ENCODE assay signal across 18 cellular contexts in genomic region chr11:110075087-110075821, GRCh38. TPM values are rescaled to one million over a fixed set of nuclear protein-coding genes. Genes with fewer than 3 reads are reported as not detected.
A peak's percentile ranks its signal among the peaks of the same experiment; 100 is the strongest.
DNase-seq lines count a peak whose midpoint lies in the region; ATAC-seq, FAIRE-seq and TF ChIP-seq lines count a peak whose summit lies in the region.
"Had no signal": no experiment of that assay in that cellular context is flagged by ENCODE, and none has a peak within 500 bp of the region (broad histone marks: within the 10 kb centered on the region; RNA-seq: fewer than 3 reads in every experiment).

No MANE protein-coding gene starts in this region.

- H3K27ac ChIP-seq in A673 (ENCODE audit: low read depth, low read length, poor library complexity, severe bottlenecking) (peak overlapping the region; percentile 82), C4-2B (peak overlapping the region; percentile 67; the same call in 1 of the 2 replicates), PC-9 (peak overlapping the region; percentile 54), keratinocyte (ENCODE audit: control insufficient read depth, insufficient read depth, low read length) (peak overlapping the region; percentile 87)
- H3K27ac ChIP-seq: brain microvascular endothelial cell, gastroesophageal sphincter had no signal

- H3K27me3 ChIP-seq in A673 (replicated peaks; ENCODE audit: insufficient read depth, low read depth, low read length, poor library complexity) (no peaks in the 10 kb centered on the region), PC-9 (ENCODE audit: insufficient read depth, low read depth) (no peaks in the 10 kb centered on the region), keratinocyte (ENCODE audit: control insufficient read depth, extremely low read depth, insufficient read depth, low read length) (no peaks in the 10 kb centered on the region)
- H3K27me3 ChIP-seq: brain microvascular endothelial cell, gastroesophageal sphincter had no signal

- H2AFZ ChIP-seq in PC-9, result no peak overlapping the region
- H2AFZ ChIP-seq in keratinocyte (ENCODE audit: control insufficient read depth, low read length), result peak overlapping the region; percentile 24

- POLR2A ChIA-PET in A673 (lab: Charles Lee; ENCODE audit: low non-redundant PET), result interaction anchor here (0.6 to 0.9 kb wide), 2 partner anchors 19 to 116 kb away, joined by 3 read pairs; no protein-coding TSS in a partner anchor
- POLR2A ChIA-PET in PC-9 (lab: Charles Lee; ENCODE audit: unreplicated experiment), result no interaction called here

- DNase-seq in A673 (ENCODE audit: low spot score) (peak; percentile 84), PC-9 (no peak), keratinocyte (ENCODE audit: low read depth, low spot score) (no peak), NK-92 (lab: John Stamatoyannopoulos, UW; ENCODE audit: unreplicated experiment) (no peak), DMS53 (lab: John Stamatoyannopoulos, UW) (no peak)
- DNase-seq: activated CD4-positive, alpha-beta memory T cell treated with anti-CD3 and anti-CD28 coated beads for 36 hours; activated T-cell treated with anti-CD3 and anti-CD28 coated beads, Interleukin-2, amount 50 U/mL, for 24 hours; brain microvascular endothelial cell; H7; Karpas-422; naive thymus-derived CD4-positive, alpha-beta T cell; NCI-H146 had no signal

- peaks cover 26% of the 10 kb centered on the region for H3F3A ChIP-seq in PC-9 (ENCODE audit: insufficient read depth, low read depth)

- H3K9me3 ChIP-seq in A673 (ENCODE audit: low read depth, low read length, poor library complexity, severe bottlenecking) (peaks cover 8% of the 10 kb centered on the region), PC-9 (ENCODE audit: insufficient read depth, low read depth) (peaks cover 8% of the 10 kb centered on the region), keratinocyte (ENCODE audit: control insufficient read depth, low read depth, low read length) (peaks cover 2% of the 10 kb centered on the region)

- H3K36me3 ChIP-seq in A673 (ENCODE audit: insufficient read depth, low read length, poor library complexity, severe bottlenecking) (no peaks in the 10 kb centered on the region), PC-9 (ENCODE audit: low read depth) (0 out of 2 replicates have a peak, but pooled peaks cover 4% of the 10 kb centered on the region), keratinocyte (ENCODE audit: control insufficient read depth in 2 of 2, extremely low read depth in 1 of 2, insufficient read depth in 2 of 2, low read length in 2 of 2) (no peaks in the 10 kb centered on the region)
- H3K36me3 ChIP-seq: brain microvascular endothelial cell, gastroesophageal sphincter had no signal

- ATAC-seq in GM18858 (IDR thresholded peaks at IDR 0.05; ENCODE audit: unreplicated experiment), result no peak
- ATAC-seq: activated naive CD4-positive, alpha-beta T cell treated with anti-CD3 and anti-CD28 coated beads, Interleukin-2, amount 50 U/mL, for 72 hours; gastroesophageal sphincter; naive thymus-derived CD4-positive, alpha-beta T cell had no signal

- H4K20me1 ChIP-seq in PC-9 (ENCODE audit: insufficient read depth), result no peaks in the 10 kb centered on the region
- H4K20me1 ChIP-seq in keratinocyte (ENCODE audit: control insufficient read depth, extremely low read depth, insufficient read depth, low read length), result no peaks in the 10 kb centered on the region

- H3K9me2 ChIP-seq in PC-9 (ENCODE audit: insufficient read depth), result no peaks in the 10 kb centered on the region

- H3K9ac ChIP-seq in keratinocyte (ENCODE audit: control insufficient read depth, extremely low read depth, insufficient read depth, low read length), result no peak overlapping the region

- CTCF ChIA-PET in A673 (lab: Charles Lee) (interaction anchor here (0.6 kb wide), 1 partner anchor 1157 kb away, joined by 3 read pairs; no protein-coding TSS in a partner anchor), PC-9 (lab: Charles Lee) (no interaction called here)

- dilution Hi-C loops in keratinocyte (cut with MboI; ENCODE audit: extremely low pct_ligation_motif_present, low sequenced_read_pairs), result no loop called here

- H3K9me1 ChIP-seq in keratinocyte (ENCODE audit: control insufficient read depth, extremely low read depth, insufficient read depth, low read length), result no peaks in the 10 kb centered on the region

- H3K4me3 ChIP-seq in A673 (ENCODE audit: low read depth, low read length, poor library complexity, severe bottlenecking), result peak overlapping the region; percentile 4
- H3K4me3 ChIP-seq in PC-9, result no peak overlapping the region
- H3K4me3 ChIP-seq in keratinocyte (ENCODE audit: control insufficient read depth in 2 of 3, extremely low read depth in 1 of 3, insufficient read depth in 2 of 3, low read depth in 1 of 3, low read length in 3 of 3), result no peak overlapping the region
- H3K4me3 ChIP-seq: gastroesophageal sphincter, lung had no signal

- BruUV-seq in A673 (replicated peaks; lab: Mats Ljungman, UMichigan) (no TSS peak), PC-9 (replicated peaks; lab: Mats Ljungman, UMichigan) (no TSS peak)

- TF ChIP-seq CTCF in A673 (conservative IDR thresholded peaks at IDR 0.05; ENCODE audit: low read depth, low read length), result no peak
- TF ChIP-seq CTCF in C4-2B (conservative IDR thresholded peaks at IDR 0.05), result no peak
- no peak for TF ChIP-seq CTCF in PC-9 (conservative IDR thresholded peaks at IDR 0.05)
- no peak for TF ChIP-seq CTCF in keratinocyte (optimal IDR thresholded peaks at IDR 0.05 in 1 of 3, IDR thresholded peaks at IDR 0.05 in 1 of 3, conservative IDR thresholded peaks at IDR 0.05 in 1 of 3; ENCODE audit: extremely low read depth in 1 of 3, insufficient read depth in 2 of 3, low read length in 3 of 3)

- H3K4me1 ChIP-seq in A673 (ENCODE audit: insufficient read depth, low read length, poor library complexity, severe bottlenecking), result peaks cover 46% of the 10 kb centered on the region
- peaks cover 43% of the 10 kb centered on the region for H3K4me1 ChIP-seq in PC-9 (replicated peaks; ENCODE audit: insufficient read depth)
- H3K4me1 ChIP-seq in keratinocyte (ENCODE audit: control insufficient read depth, extremely low read depth, insufficient read depth, low read length), result peaks cover 36% of the 10 kb centered on the region

- H3K79me2 ChIP-seq in PC-9 (ENCODE audit: low read depth) (no peaks in the 10 kb centered on the region), keratinocyte (ENCODE audit: control insufficient read depth, insufficient read depth, low read length) (no peaks in the 10 kb centered on the region)

- FAIRE-seq in keratinocyte (lab: Jason Lieb, UNC), result no peak
- FAIRE-seq: TTC549 had no signal

- peak overlapping the region; percentile 61 for H3K4me2 ChIP-seq in PC-9
- peak overlapping the region; percentile 40 for H3K4me2 ChIP-seq in keratinocyte (ENCODE audit: control insufficient read depth, extremely low read depth, insufficient read depth, low read depth, low read length)

- intact Hi-C loops in A673 (cut with micrococcal nuclease; ENCODE audit: unreplicated experiment) (loop anchor here (10.0 kb wide), 1 partner anchor 300 kb away; no protein-coding TSS in a partner anchor), PC-9 (cut with micrococcal nuclease; ENCODE audit: unreplicated experiment) (no loop called here)

RNA-seq across cellular contexts. Expression of gene ZC3H12C, which starts 17.9 kb away (rescaled TPM):
- total RNA-seq in A673 (2021) (18.7 and 21.7 TPM in 2 replicates), PC-9 (2021) (9.3 and 12.4 TPM in 2 replicates)
- 11.1 to 14.0 TPM (median 13.9 TPM) in 3 replicates for polyA plus RNA-seq in keratinocyte
- polyA plus RNA-seq in keratinocyte (2011; ENCODE audit: low read depth), result 2.5 TPM
- 4.6 and 6.9 TPM in 2 replicates for polyA plus RNA-seq in keratinocyte (2011; cell fraction: cytosol; rRNA removed)
- polyA plus RNA-seq in keratinocyte (2011; cell fraction: nucleus; rRNA removed), result 24.8 and 26.0 TPM in 2 replicates
- polyA plus RNA-seq in keratinocyte (2012; ENCODE audit: low replicate concordance), result 3.4 and 5.8 TPM in 2 replicates
- 15.1 to 29.5 TPM (median 27.5 TPM) in 3 replicates for polyA minus RNA-seq in keratinocyte
- 7.3 TPM for polyA minus RNA-seq in keratinocyte (2011; cell fraction: cytosol; rRNA and poly(A)+ RNA removed)
- 26.7 and 60.2 TPM in 2 replicates for polyA minus RNA-seq in keratinocyte (2011; cell fraction: nucleus; rRNA and poly(A)+ RNA removed)
- polyA plus RNA-seq: naive thymus-derived CD4-positive, alpha-beta T cell had no signal
